In genomic region chr15:58110999-58111717, GRCh38 we compare ENCODE assay signal across 1 cellular context.
A peak's percentile ranks its signal among the peaks of the same experiment; 100 is the strongest.
TF ChIP-seq lines count a peak whose summit lies in the region.

No MANE protein-coding gene starts in this region.

TF ChIP-seq in K562, 482 proteins besides CTCF, POLR2A, EP300 and RAD21 (continued from another document and continues in another):
- TF ChIP-seq PRDM10 (IDR thresholded peaks at IDR 0.05; ENCODE audit: partially characterized antibody) (peak; percentile 70), ATF6 (CRISPR knock-in tag; IDR thresholded peaks at IDR 0.05) (no peak), ZNF76 (CRISPR knock-in tag; IDR thresholded peaks at IDR 0.05; ENCODE audit: borderline replicate concordance) (no peak), MEIS2 (IDR thresholded peaks at IDR 0.05; ENCODE audit: partially characterized antibody) (peak; percentile 94), MIER1 (IDR thresholded peaks at IDR 0.05; ENCODE audit: low read depth) (no peak), PTBP1 (IDR thresholded peaks at IDR 0.05; ENCODE audit: low read depth, low read length) (no peak), SMAD3 (CRISPR knock-in tag; conservative IDR thresholded peaks at IDR 0.05) (no peak), ZNF347 (CRISPR knock-in tag; IDR thresholded peaks at IDR 0.05; ENCODE audit: low read depth) (no peak), CSDE1 (IDR thresholded peaks at IDR 0.05) (peak in 1 of 2 experiments; percentile 54; a peak in 1 of 4 replicates), CEBPG (CRISPR knock-in tag; IDR thresholded peaks at IDR 0.05) (no peak), CEBPG (tag; conservative IDR thresholded peaks at IDR 0.05 in 1 of 2, IDR thresholded peaks at IDR 0.05 in 1 of 2) (no peak), BDP1 (IDR thresholded peaks at IDR 0.05; ENCODE audit: insufficient read depth, insufficient read length) (no peak), ZNF239 (CRISPR knock-in tag; IDR thresholded peaks at IDR 0.05) (no peak), USF2 (CRISPR knock-in tag; IDR thresholded peaks at IDR 0.05) (peak; percentile 79), TAF7 (tag; IDR thresholded peaks at IDR 0.05) (no peak), SRSF3 (IDR thresholded peaks at IDR 0.05; ENCODE audit: insufficient read depth, low read length) (no peak), NKRF (IDR thresholded peaks at IDR 0.05; ENCODE audit: borderline replicate concordance) (peak; percentile 70), ILF3 (IDR thresholded peaks at IDR 0.05; ENCODE audit: borderline replicate concordance) (0 out of 2 replicates have a peak, but pooled peaks have one; percentile 54), TCF3 (CRISPR knock-in tag; IDR thresholded peaks at IDR 0.05) (peak; percentile 89), IRF1 (CRISPR knock-in tag; IDR thresholded peaks at IDR 0.05; ENCODE audit: borderline replicate concordance) (no peak), TGIF2 (CRISPR knock-in tag; IDR thresholded peaks at IDR 0.05) (no peak), MCM7 (IDR thresholded peaks at IDR 0.05) (no peak), ZNF3 (CRISPR knock-in tag; IDR thresholded peaks at IDR 0.05) (no peak), NRF1 (conservative IDR thresholded peaks at IDR 0.05 in 1 of 2, IDR thresholded peaks at IDR 0.05 in 1 of 2) (no peak), TCF7L2 (IDR thresholded peaks at IDR 0.05; ENCODE audit: low read depth, low read length) (no peak), DDX20 (tag; IDR thresholded peaks at IDR 0.05; ENCODE audit: low read depth) (peak; percentile 20; the same call in 1 of the 2 replicates), RBM17 (IDR thresholded peaks at IDR 0.05; ENCODE audit: borderline replicate concordance, low read depth, low read length) (no peak), ZNF644 (tag; IDR thresholded peaks at IDR 0.05; ENCODE audit: low read depth) (peak; percentile 78), HMG20B (CRISPR knock-in tag; IDR thresholded peaks at IDR 0.05) (no peak), ZFP30 (CRISPR knock-in tag; IDR thresholded peaks at IDR 0.05; ENCODE audit: borderline replicate concordance) (no peak), RCOR1 (IDR thresholded peaks at IDR 0.05; ENCODE audit: borderline replicate concordance in 1 of 2, low read depth in 2 of 2, low read length in 2 of 2) (peak; percentile 53 to 91; a peak in 3 of 4 replicates), ARID1B (IDR thresholded peaks at IDR 0.05) (peak; percentile 98), RBM34 (IDR thresholded peaks at IDR 0.05; ENCODE audit: borderline replicate concordance, insufficient read depth, low read length) (no peak), ZNF41 (CRISPR knock-in tag; conservative IDR thresholded peaks at IDR 0.05) (no peak), TAF1 (IDR thresholded peaks at IDR 0.05; ENCODE audit: control insufficient read depth, extremely low read depth, insufficient read depth, low read length, severe bottlenecking) (no peak), PHTF2 (CRISPR knock-in tag; IDR thresholded peaks at IDR 0.05) (no peak), ZC3H11A (IDR thresholded peaks at IDR 0.05; ENCODE audit: low read depth, low read length) (no peak), HNRNPUL1 (IDR thresholded peaks at IDR 0.05; ENCODE audit: low read length) (no peak), MTA3 (IDR thresholded peaks at IDR 0.05; ENCODE audit: borderline replicate concordance) (peak; percentile 77; the same call in 1 of the 2 replicates), FOXK1 (CRISPR knock-in tag; IDR thresholded peaks at IDR 0.05; ENCODE audit: borderline replicate concordance) (no peak), SIX5 (IDR thresholded peaks at IDR 0.05; ENCODE audit: borderline replicate concordance in 1 of 2, insufficient read depth in 1 of 2, low read depth in 1 of 2, low read length in 2 of 2) (no peak), HDAC6 (IDR thresholded peaks at IDR 0.05; ENCODE audit: low read depth, low read length) (no peak), FOXP4 (CRISPR knock-in tag; IDR thresholded peaks at IDR 0.05; ENCODE audit: borderline replicate concordance) (no peak), SAP30 (IDR thresholded peaks at IDR 0.05; ENCODE audit: borderline replicate concordance, insufficient read depth, low read depth, low read length, poor library complexity, severe bottlenecking) (no peak), MYC (IDR thresholded peaks at IDR 0.05; ENCODE audit: low read depth, low read length) (peak; percentile 67; the same call in 1 of the 2 replicates), MYC (CRISPR knock-in tag; IDR thresholded peaks at IDR 0.05; ENCODE audit: borderline replicate concordance, low read depth) (no peak), FOXJ2 (tag; IDR thresholded peaks at IDR 0.05) (peak; percentile 83; the same call in 1 of the 2 replicates)
